Comparison of ENCODE assay signal across 18 cellular contexts in genomic region chr1:45187735-45188134, GRCh38. TPM values are rescaled to one million over a fixed set of nuclear protein-coding genes. Genes with fewer than 3 reads are reported as not detected.
DNase-seq lines count a peak whose midpoint lies in the region; ATAC-seq, FAIRE-seq and TF ChIP-seq lines count a peak whose summit lies in the region.
"Had no signal": no experiment of that assay in that cellular context is flagged by ENCODE, and none has a peak within 500 bp of the region (broad histone marks: within the 10 kb centered on the region; RNA-seq: fewer than 3 reads in every experiment).

No MANE protein-coding gene starts in this region.

- no CpG with 5 or more reads among the region's 2 CpGs for WGBS in IMR-90 (ENCODE audit: extremely low coverage in 2 of 2, insufficient read length in 1 of 2), 2 experiments

- H4K8ac ChIP-seq in IMR-90 (ENCODE audit: low read depth in 2 of 2, low read length in 2 of 2), result no peak overlapping the region

- H3K36me3 ChIP-seq in IMR-90 (ENCODE audit: control insufficient read depth, insufficient read depth, low read length) (no peaks in the 10 kb centered on the region), astrocyte (ENCODE audit: insufficient read depth, low read length) (no peaks in the 10 kb centered on the region)
- H3K36me3 ChIP-seq: BLaER1 had no signal

- dilution Hi-C loops in IMR-90 (cut with HindIII; ENCODE audit: low sequenced_read_pairs, unreplicated experiment), result no loop called here

- intact Hi-C loops in IMR-90 (cut with micrococcal nuclease), result no loop called here

- no peak overlapping the region for H4K5ac ChIP-seq in IMR-90 (ENCODE audit: low read depth, low read length)

- peaks cover 8% of the 10 kb centered on the region for H3K4me1 Mint-ChIP-seq in astrocyte (ENCODE audit: low read depth, unreplicated experiment)
- H3K4me1 Mint-ChIP-seq in WTC11, result 0 out of 2 replicates have a peak, but pooled peaks cover 2% of the 10 kb centered on the region

- H2AFZ ChIP-seq in IMR-90 (replicated peaks; ENCODE audit: low read length, poor library complexity), result no peak overlapping the region
- no peak overlapping the region for H2AFZ ChIP-seq in astrocyte (ENCODE audit: low read depth, low read length)

- POLR2A ChIA-PET in IMR-90 (lab: Charles Lee; ENCODE audit: unreplicated experiment), result no interaction called here
- POLR2A ChIA-PET in WTC11 (lab: Charles Lee), result no interaction called here

- no peak overlapping the region for H2AK5ac ChIP-seq in IMR-90 (ENCODE audit: low read depth, low read length)

- no peak for TF ChIP-seq CTCF in IMR-90 (conservative IDR thresholded peaks at IDR 0.05; ENCODE audit: low read depth, low read length)
- no peak for TF ChIP-seq CTCF in astrocyte (IDR thresholded peaks at IDR 0.05; ENCODE audit: insufficient read depth, low read depth, low read length)
- TF ChIP-seq CTCF in fibroblast of pulmonary artery (IDR thresholded peaks at IDR 0.05; ENCODE audit: low read length, missing control alignments), result no peak
- TF ChIP-seq CTCF in WTC11 (IDR thresholded peaks at IDR 0.05), result no peak

- no peaks in the 10 kb centered on the region for H3K9me1 ChIP-seq in IMR-90 (ENCODE audit: insufficient read depth, low read length)

- no peak for TF ChIP-seq POLR2A in IMR-90 (IDR thresholded peaks at IDR 0.05; ENCODE audit: low read depth, low read length)

- H2BK5ac ChIP-seq in IMR-90 (ENCODE audit: low read depth, low read length, poor library complexity, severe bottlenecking), result no peak overlapping the region

- no peak overlapping the region for H3K56ac ChIP-seq in IMR-90 (ENCODE audit: extremely low read depth, insufficient read depth, low read length)

- H3K9me3 Mint-ChIP-seq in astrocyte (ENCODE audit: unreplicated experiment) (peaks cover 3% of the 10 kb centered on the region), WTC11 (no peaks in the 10 kb centered on the region)

- H3K27ac Mint-ChIP-seq in astrocyte (ENCODE audit: unreplicated experiment) (no peak overlapping the region), WTC11 (no peak overlapping the region)

- no peak overlapping the region for H2BK120ac ChIP-seq in IMR-90 (ENCODE audit: low read depth, low read length)

- no peak for ATAC-seq in IMR-90 (ENCODE audit: low read depth)
- no peak for ATAC-seq in WTC11
- no peak for ATAC-seq in HG02759 (IDR thresholded peaks at IDR 0.05; ENCODE audit: unreplicated experiment)
- ATAC-seq in GM21825 (IDR thresholded peaks at IDR 0.05; ENCODE audit: unreplicated experiment), result no peak

- H3K36me3 Mint-ChIP-seq in astrocyte (ENCODE audit: low read depth, unreplicated experiment) (no peaks in the 10 kb centered on the region), WTC11 (no peaks in the 10 kb centered on the region)
- H3K36me3 Mint-ChIP-seq: CD4-positive, alpha-beta memory T cell had no signal

- H4K20me1 ChIP-seq in IMR-90 (ENCODE audit: insufficient read depth, low read length), result no peaks in the 10 kb centered on the region
- H4K20me1 ChIP-seq in astrocyte (ENCODE audit: insufficient read depth, low read length), result no peaks in the 10 kb centered on the region
- H4K20me1 ChIP-seq: BLaER1 had no signal

- no peak overlapping the region for H3K23ac ChIP-seq in IMR-90 (ENCODE audit: low read depth, low read length)

- H3K4me2 ChIP-seq in IMR-90 (ENCODE audit: low read depth, low read length) (no peak overlapping the region), astrocyte (ENCODE audit: low read length) (no peak overlapping the region)
- H3K4me2 ChIP-seq: BLaER1, SK-N-SH had no signal

- no TSS peak for BruUV-seq in IMR-90 (replicated peaks; lab: Mats Ljungman, UMichigan)

- H3K4me1 ChIP-seq in IMR-90 (ENCODE audit: control insufficient read depth, insufficient read depth, low read length) (no peaks in the 10 kb centered on the region; the same call in 1 of the 2 replicates), astrocyte (ENCODE audit: insufficient read depth, low read length) (no peaks in the 10 kb centered on the region)

- no peak overlapping the region for H3K18ac ChIP-seq in IMR-90 (ENCODE audit: low read depth, low read length)

- H3K27me3 ChIP-seq in IMR-90 (ENCODE audit: control insufficient read depth, insufficient read depth, low read length) (no peaks in the 10 kb centered on the region; the same call in 1 of the 2 replicates), astrocyte (ENCODE audit: insufficient read depth, low read length) (no peaks in the 10 kb centered on the region)
- H3K27me3 ChIP-seq: BLaER1 had no signal

- CTCF ChIA-PET in IMR-90 (lab: Yijun Ruan, JAX), result no interaction called here
- CTCF ChIA-PET in WTC11 (lab: Charles Lee), result no interaction called here

- no peaks in the 10 kb centered on the region for H3K79me2 ChIP-seq in astrocyte (ENCODE audit: insufficient read depth, low read length)

- H3K9ac ChIP-seq in IMR-90 (ENCODE audit: low read depth, low read length), result no peak overlapping the region
- H3K9ac ChIP-seq in astrocyte (ENCODE audit: low read length), result no peak overlapping the region
- H3K9ac ChIP-seq: BLaER1, SK-N-SH had no signal

- H3K27me3 Mint-ChIP-seq in astrocyte (ENCODE audit: low read depth, unreplicated experiment) (no peaks in the 10 kb centered on the region), WTC11 (ENCODE audit: low read depth) (no peaks in the 10 kb centered on the region)
- H3K27me3 Mint-ChIP-seq: CD4-positive, alpha-beta memory T cell had no signal

- H4K91ac ChIP-seq in IMR-90 (ENCODE audit: insufficient read depth, low read depth, low read length), result no peak overlapping the region

- no peak overlapping the region for H2AK9ac ChIP-seq in IMR-90 (replicated peaks; ENCODE audit: low read depth, low read length, poor library complexity)

- no peak for TF ChIP-seq RAD21 in IMR-90 (IDR thresholded peaks at IDR 0.05; ENCODE audit: low read length)

- no peak overlapping the region for H2BK15ac ChIP-seq in IMR-90 (ENCODE audit: low read depth, low read length)

- H3K4me3 Mint-ChIP-seq in astrocyte (ENCODE audit: unreplicated experiment) (no peak overlapping the region), WTC11 (no peak overlapping the region)
- H3K4me3 Mint-ChIP-seq: CD4-positive, alpha-beta memory T cell had no signal

- H3K14ac ChIP-seq in IMR-90 (replicated peaks; ENCODE audit: low read depth, low read length), result no peak overlapping the region

- H3K27ac ChIP-seq in IMR-90 (ENCODE audit: insufficient read depth, low read length) (no peak overlapping the region), astrocyte (ENCODE audit: low read depth, low read length) (no peak overlapping the region)
- H3K27ac ChIP-seq: BLaER1 had no signal

- no peak overlapping the region for H2BK20ac ChIP-seq in IMR-90 (ENCODE audit: low read depth, low read length)

- H3K4ac ChIP-seq in IMR-90 (ENCODE audit: low read depth, low read length), result no peak overlapping the region

- FAIRE-seq in astrocyte (lab: Jason Lieb, UNC), result no peak

- in situ Hi-C loops in IMR-90 (cut with MboI; ENCODE audit: low sequenced_read_pairs), result no loop called here

- H3K4me3 ChIP-seq in IMR-90 (ENCODE audit: insufficient read depth, low read depth, low read length) (no peak overlapping the region), astrocyte (ENCODE audit: insufficient read depth, low read depth, low read length) (no peak overlapping the region), fibroblast of pulmonary artery (replicated peaks; ENCODE audit: low read depth, low read length) (no peak overlapping the region)
- H3K4me3 ChIP-seq: BLaER1 had no signal

- DNase-seq in EH (ENCODE audit: low read depth) (peak; percentile 3), IMR-90 (peak; percentile 8), astrocyte (ENCODE audit: low read depth) (peak; percentile 25), fibroblast of pulmonary artery (ENCODE audit: low read depth) (peak; percentile 11), WTC11 (ENCODE audit: low spot score) (no peak), T1000 (lab: John Stamatoyannopoulos, UW) (no peak)
- DNase-seq: CD4-positive, alpha-beta memory T cell; DMS53; H7; NCI-H1105; NCI-H2081; NCI-H748 treated with DMSO at 0.1 percent for 48 hours; RPMI8226; SHP77 treated with DMSO at 0.1 percent for 48 hours; SK-N-SH had no signal

- no peaks in the 10 kb centered on the region for H3K79me1 ChIP-seq in IMR-90 (ENCODE audit: low read depth in 1 of 2, low read length in 2 of 2)

- H3K9me3 ChIP-seq in IMR-90 (ENCODE audit: control insufficient read depth, insufficient read depth, low read length) (no peaks in the 10 kb centered on the region), astrocyte (ENCODE audit: insufficient read depth, low read depth, low read length) (no peaks in the 10 kb centered on the region)
- H3K9me3 ChIP-seq: BLaER1, SK-N-SH had no signal

TF ChIP-seq in IMR-90, 13 proteins besides CTCF, POLR2A, EP300 and RAD21 (continues in another document):
- TF ChIP-seq, protein P1, sequence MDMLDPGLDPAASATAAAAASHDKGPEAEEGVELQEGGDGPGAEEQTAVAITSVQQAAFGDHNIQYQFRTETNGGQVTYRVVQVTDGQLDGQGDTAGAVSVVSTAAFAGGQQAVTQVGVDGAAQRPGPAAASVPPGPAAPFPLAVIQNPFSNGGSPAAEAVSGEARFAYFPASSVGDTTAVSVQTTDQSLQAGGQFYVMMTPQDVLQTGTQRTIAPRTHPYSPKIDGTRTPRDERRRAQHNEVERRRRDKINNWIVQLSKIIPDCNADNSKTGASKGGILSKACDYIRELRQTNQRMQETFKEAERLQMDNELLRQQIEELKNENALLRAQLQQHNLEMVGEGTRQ (IDR thresholded peaks at IDR 0.05; ENCODE audit: low read depth, low read length), result no peak
- no peak for TF ChIP-seq CHD1 (IDR thresholded peaks at IDR 0.05; ENCODE audit: low read depth, low read length)

TF ChIP-seq in WTC11, 78 proteins besides CTCF, POLR2A, EP300 and RAD21 (continues in another document):
- TF ChIP-seq, protein P2, sequence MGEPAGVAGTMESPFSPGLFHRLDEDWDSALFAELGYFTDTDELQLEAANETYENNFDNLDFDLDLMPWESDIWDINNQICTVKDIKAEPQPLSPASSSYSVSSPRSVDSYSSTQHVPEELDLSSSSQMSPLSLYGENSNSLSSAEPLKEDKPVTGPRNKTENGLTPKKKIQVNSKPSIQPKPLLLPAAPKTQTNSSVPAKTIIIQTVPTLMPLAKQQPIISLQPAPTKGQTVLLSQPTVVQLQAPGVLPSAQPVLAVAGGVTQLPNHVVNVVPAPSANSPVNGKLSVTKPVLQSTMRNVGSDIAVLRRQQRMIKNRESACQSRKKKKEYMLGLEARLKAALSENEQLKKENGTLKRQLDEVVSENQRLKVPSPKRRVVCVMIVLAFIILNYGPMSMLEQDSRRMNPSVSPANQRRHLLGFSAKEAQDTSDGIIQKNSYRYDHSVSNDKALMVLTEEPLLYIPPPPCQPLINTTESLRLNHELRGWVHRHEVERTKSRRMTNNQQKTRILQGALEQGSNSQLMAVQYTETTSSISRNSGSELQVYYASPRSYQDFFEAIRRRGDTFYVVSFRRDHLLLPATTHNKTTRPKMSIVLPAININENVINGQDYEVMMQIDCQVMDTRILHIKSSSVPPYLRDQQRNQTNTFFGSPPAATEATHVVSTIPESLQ (CRISPR knock-in tag; IDR thresholded peaks at IDR 0.05), result no peak
- TF ChIP-seq GRHL2 (CRISPR knock-in tag; IDR thresholded peaks at IDR 0.05; ENCODE audit: insufficient replicate concordance, severe bottlenecking), result no peak

RNA-seq across cellular contexts. Expression of gene ZSWIM5, which starts 18.7 kb away (rescaled TPM):
- under 0.01 TPM in 2 replicates for total RNA-seq in IMR-90 (2012; rRNA removed)
- polyA plus RNA-seq in IMR-90 (2012; rRNA removed), result 0.03 TPM in 2 replicates
- polyA plus RNA-seq in IMR-90 (2012; cell fraction: cytosol; rRNA removed), result 0.01 and 0.03 TPM in 2 replicates
- polyA plus RNA-seq in IMR-90 (2012; cell fraction: nucleus; rRNA removed; ENCODE audit: low replicate concordance), result 0.07 and 0.18 TPM in 2 replicates
- 0.79 and 1.1 TPM in 2 replicates for total RNA-seq in astrocyte
- 2.2 to 2.6 TPM (median 2.6 TPM) in 3 replicates for total RNA-seq in WTC11 (2021)

Comparison
In these comparisons a context has a peak if more than half of its experiments do, and no peak if none do; other contexts are left out.
1. DNase-seq: peak in EH (single experiment), IMR-90 (single experiment), astrocyte (single experiment) and fibroblast of pulmonary artery (single experiment); none in WTC11 (single experiment) and T1000 (single experiment).